In the genomic region with DNA sequence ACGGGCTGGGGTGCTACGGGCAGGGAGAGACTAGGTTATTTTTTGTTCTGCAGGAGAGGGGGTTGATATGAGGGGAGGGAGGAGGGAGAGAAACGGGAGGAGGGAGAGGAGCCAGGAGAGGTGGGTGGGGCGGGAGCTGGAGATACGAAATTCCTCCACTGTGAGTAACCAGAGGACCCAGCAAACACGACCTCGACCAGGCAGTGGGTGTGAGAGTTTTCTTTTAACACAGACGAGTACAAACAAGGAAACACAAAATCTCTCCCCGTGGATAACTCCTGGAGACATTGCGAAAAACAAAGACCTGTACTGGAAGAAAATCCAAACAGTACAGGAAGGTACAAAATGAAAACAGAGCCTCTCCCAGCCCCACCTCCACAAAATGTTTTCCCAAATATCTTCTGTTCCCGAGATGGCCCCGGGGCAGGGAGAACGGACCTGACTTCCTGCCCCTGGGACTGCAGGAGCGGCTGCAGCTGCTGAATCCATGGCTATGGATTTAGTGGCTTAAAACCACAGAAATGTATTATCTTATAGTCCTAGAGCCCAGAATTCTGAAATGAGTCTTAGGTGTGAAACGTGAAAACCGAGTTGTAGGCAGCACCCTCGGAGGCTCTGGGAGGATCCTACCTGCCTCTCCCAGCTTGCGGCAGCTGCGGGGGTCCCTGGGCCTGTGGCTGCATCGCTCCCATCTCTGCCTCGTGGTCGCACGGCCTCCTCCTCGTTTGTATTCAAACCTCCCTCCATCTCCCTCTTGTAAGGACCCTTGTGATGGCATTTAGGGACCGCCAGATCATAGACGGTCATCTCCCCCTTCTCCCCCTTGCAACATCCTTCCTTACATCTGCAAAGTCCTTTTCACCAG, we compare ENCODE assay signal across 11 cellular contexts.
A peak's percentile ranks its signal among the peaks of the same experiment; 100 is the strongest.
DNase-seq lines count a peak whose midpoint lies in the region; ATAC-seq and TF ChIP-seq lines count a peak whose summit lies in the region.
"Had no signal": no experiment of that assay in that cellular context is flagged by ENCODE, and none has a peak within 500 bp of the region (broad histone marks: within the 10 kb centered on the region; RNA-seq: fewer than 3 reads in every experiment).

No MANE protein-coding gene starts in this region.

- H3K4me1 ChIP-seq in PC-3 (ENCODE audit: insufficient read depth, low read length) (peaks cover 88% of the 10 kb centered on the region), neuronal stem cell (ENCODE audit: control insufficient read depth in 2 of 2, insufficient read depth in 1 of 2, low read depth in 1 of 2, low read length in 2 of 2) (no peaks in the 10 kb centered on the region), gastrocnemius medialis (no peaks in the 10 kb centered on the region)

- POLR2A ChIA-PET in PC-3 (lab: Charles Lee; ENCODE audit: unreplicated experiment) = interaction anchor here (1.0 kb wide), 1 partner anchor 50 kb away, joined by 6 read pairs; no protein-coding TSS in a partner anchor

- H4K91ac ChIP-seq in neuronal stem cell (ENCODE audit: low read depth, low read length, poor library complexity) = no peak overlapping the region

- no peak overlapping the region for H2BK12ac ChIP-seq in neuronal stem cell (ENCODE audit: low read length)

- TF ChIP-seq CTCF in AG10803 (conservative IDR thresholded peaks at IDR 0.05; ENCODE audit: low read length) (no peak), PC-3 (conservative IDR thresholded peaks at IDR 0.05; ENCODE audit: low read depth, low read length) (no peak), gastrocnemius medialis (IDR thresholded peaks at IDR 0.05 in 4 of 5, conservative IDR thresholded peaks at IDR 0.05 in 1 of 5) (no peak)

- WGBS in neuronal stem cell (ENCODE audit: extremely low coverage in 2 of 2, insufficient read length in 2 of 2, insufficient replicate concordance in 1 of 2), 2 donors = no CpG with 5 or more reads among the region's 26 CpGs

- BruUV-seq in PC-3 (replicated peaks; lab: Mats Ljungman, UMichigan) = TSS peak; percentile 55

- intact Hi-C loops in PC-3 (cut with micrococcal nuclease) = loop anchor here (1.0 to 5.0 kb wide), 2 partner anchors 33 to 83 kb away; a partner anchor contains a TSS
- intact Hi-C loops in gastrocnemius medialis (cut with DNase I; ENCODE audit: low total_unique reads) = no loop called here

- H3K79me1 ChIP-seq in neuronal stem cell (ENCODE audit: low read depth, low read length) = no peaks in the 10 kb centered on the region

- no peak for TF ChIP-seq POLR2A in gastrocnemius medialis (IDR thresholded peaks at IDR 0.05)

- CTCF ChIA-PET in PC-3 (lab: Charles Lee) = interaction anchor here (1.1 kb wide), 1 partner anchor 53 kb away, joined by 7 read pairs; no protein-coding TSS in a partner anchor

- H2BK15ac ChIP-seq in neuronal stem cell (ENCODE audit: low read length) = peak overlapping the region; percentile 11

- in situ Hi-C loops in gastrocnemius medialis (cut with MboI; ENCODE audit: low sequenced_read_pairs in 4 of 4) = no loop called here

- H2AFZ ChIP-seq in PC-3 (ENCODE audit: low read length) (peak overlapping the region; percentile 37), neuronal stem cell (ENCODE audit: low read length) (no peak overlapping the region)

- no peak overlapping the region for H2AK5ac ChIP-seq in neuronal stem cell (ENCODE audit: low read depth, low read length)

- no peak overlapping the region for H3K4me3 ChIP-seq in AG10803 (ENCODE audit: low read length)
- peak overlapping the region; percentile 48 for H3K4me3 ChIP-seq in PC-3 (ENCODE audit: low read length)
- H3K4me3 ChIP-seq in neuronal stem cell (ENCODE audit: low read length in 2 of 2) = no peak overlapping the region
- no peak overlapping the region for H3K4me3 ChIP-seq in gastrocnemius medialis
- H3K4me3 ChIP-seq: heart left ventricle had no signal

- peak overlapping the region; percentile 76 for H3K4me2 ChIP-seq in PC-3 (ENCODE audit: low read length)
- H3K4me2 ChIP-seq in neuronal stem cell (ENCODE audit: insufficient read depth, low read length, poor library complexity, severe bottlenecking) = no peak overlapping the region

- ATAC-seq in PC-3 = peak; percentile 70
- ATAC-seq in esophagus mucosa = peak; percentile 12
- ATAC-seq in gastrocnemius medialis = no peak
- ATAC-seq in HG03139 (IDR thresholded peaks at IDR 0.05; ENCODE audit: unreplicated experiment) = no peak
- ATAC-seq: CD8-positive, alpha-beta T cell had no signal

- DNase-seq in AG10803 (ENCODE audit: low read depth) = peak; percentile 66
- DNase-seq in PC-3 = peak; percentile 86
- DNase-seq in neuronal stem cell (ENCODE audit: low spot score) = no peak
- DNase-seq in HuH-7.5 (ENCODE audit: low spot score) = no peak
- DNase-seq in activated effector memory CD4-positive, alpha-beta T cell treated with Interleukin-2 at 50 U/mL for 16 hours = no peak
- DNase-seq in gastrocnemius medialis = no peak
- DNase-seq: amygdala; CD8-positive, alpha-beta T cell; heart left ventricle had no signal

- no peaks in the 10 kb centered on the region for H3K27me3 ChIP-seq in PC-3 (ENCODE audit: low read length)
- no peaks in the 10 kb centered on the region for H3K27me3 ChIP-seq in neuronal stem cell (ENCODE audit: control insufficient read depth in 3 of 3, insufficient read depth in 3 of 3, low read depth in 1 of 3, low read length in 3 of 3)
- H3K27me3 ChIP-seq in gastrocnemius medialis = peaks cover 0 to 5% (median 0%) of the 10 kb centered on the region in 3 donors

- no peaks in the 10 kb centered on the region for H4K20me1 ChIP-seq in PC-3 (ENCODE audit: low read length)

- H4K8ac ChIP-seq in neuronal stem cell (ENCODE audit: low read depth, low read length) = no peak overlapping the region

- H3K36me3 ChIP-seq in PC-3 (ENCODE audit: low read depth, low read length) = no peaks in the 10 kb centered on the region
- H3K36me3 ChIP-seq in neuronal stem cell (replicated peaks in 1 of 2; ENCODE audit: control insufficient read depth in 2 of 2, insufficient read depth in 2 of 2, low read length in 2 of 2) = no peaks in the 10 kb centered on the region
- H3K36me3 ChIP-seq in gastrocnemius medialis = no peaks in the 10 kb centered on the region
- H3K36me3 ChIP-seq: heart left ventricle had no signal

- peaks cover 7% of the 10 kb centered on the region; the same call in 1 of the 2 replicates for H3K79me2 ChIP-seq in PC-3 (ENCODE audit: low read length)

- H3K9me3 ChIP-seq in PC-3 (ENCODE audit: low read length) (no peaks in the 10 kb centered on the region), neuronal stem cell (replicated peaks in 1 of 2; ENCODE audit: control insufficient read depth in 2 of 2, insufficient read depth in 1 of 2, low read depth in 1 of 2, low read length in 2 of 2) (no peaks in the 10 kb centered on the region), gastrocnemius medialis (no peaks in the 10 kb centered on the region)
- H3K9me3 ChIP-seq: heart left ventricle had no signal

- no peak overlapping the region for H3K23ac ChIP-seq in neuronal stem cell (ENCODE audit: low read depth, low read length, poor library complexity)

- H3K9me2 ChIP-seq in PC-3 (replicated peaks; ENCODE audit: low read length) = no peaks in the 10 kb centered on the region

- H3K9ac ChIP-seq in PC-3 (ENCODE audit: low read length) (peak overlapping the region; percentile 71), neuronal stem cell (ENCODE audit: low read depth, low read length, poor library complexity) (no peak overlapping the region)

- H3K27ac ChIP-seq in PC-3 (ENCODE audit: low read length) (peak overlapping the region; percentile 98), neuronal stem cell (replicated peaks; ENCODE audit: low read length) (no peak overlapping the region), gastrocnemius medialis (no peak overlapping the region)
- H3K27ac ChIP-seq: heart left ventricle had no signal

- H2BK5ac ChIP-seq in neuronal stem cell (ENCODE audit: low read length) = no peak overlapping the region

- H3K14ac ChIP-seq in neuronal stem cell (ENCODE audit: low read length) = no peak overlapping the region

- no peaks in the 10 kb centered on the region for H3F3A ChIP-seq in PC-3 (ENCODE audit: low read length, unreplicated experiment)

- H3K18ac ChIP-seq in neuronal stem cell (ENCODE audit: low read length) = peak overlapping the region; percentile 40

- no peak overlapping the region for H3K4ac ChIP-seq in neuronal stem cell (ENCODE audit: low read length)

- H2BK120ac ChIP-seq in neuronal stem cell (ENCODE audit: low read depth, low read length) = no peak overlapping the region

Comparison
In these comparisons a context has a peak if more than half of its experiments do, and no peak if none do; other contexts are left out.
1. DNase-seq: peak in AG10803 (single experiment) and PC-3 (single experiment); none in neuronal stem cell (single experiment), HuH-7.5 (single experiment), activated effector memory CD4-positive, alpha-beta T cell treated with Interleukin-2 at 50 U/mL for 16 hours (single experiment) and gastrocnemius medialis (0 of 2).
2. ATAC-seq: peak in PC-3 (single experiment) and esophagus mucosa (single experiment); none in gastrocnemius medialis (0 of 2) and HG03139 (single experiment).